13 cellular contexts compared by ENCODE assay signal in the genomic region with DNA sequence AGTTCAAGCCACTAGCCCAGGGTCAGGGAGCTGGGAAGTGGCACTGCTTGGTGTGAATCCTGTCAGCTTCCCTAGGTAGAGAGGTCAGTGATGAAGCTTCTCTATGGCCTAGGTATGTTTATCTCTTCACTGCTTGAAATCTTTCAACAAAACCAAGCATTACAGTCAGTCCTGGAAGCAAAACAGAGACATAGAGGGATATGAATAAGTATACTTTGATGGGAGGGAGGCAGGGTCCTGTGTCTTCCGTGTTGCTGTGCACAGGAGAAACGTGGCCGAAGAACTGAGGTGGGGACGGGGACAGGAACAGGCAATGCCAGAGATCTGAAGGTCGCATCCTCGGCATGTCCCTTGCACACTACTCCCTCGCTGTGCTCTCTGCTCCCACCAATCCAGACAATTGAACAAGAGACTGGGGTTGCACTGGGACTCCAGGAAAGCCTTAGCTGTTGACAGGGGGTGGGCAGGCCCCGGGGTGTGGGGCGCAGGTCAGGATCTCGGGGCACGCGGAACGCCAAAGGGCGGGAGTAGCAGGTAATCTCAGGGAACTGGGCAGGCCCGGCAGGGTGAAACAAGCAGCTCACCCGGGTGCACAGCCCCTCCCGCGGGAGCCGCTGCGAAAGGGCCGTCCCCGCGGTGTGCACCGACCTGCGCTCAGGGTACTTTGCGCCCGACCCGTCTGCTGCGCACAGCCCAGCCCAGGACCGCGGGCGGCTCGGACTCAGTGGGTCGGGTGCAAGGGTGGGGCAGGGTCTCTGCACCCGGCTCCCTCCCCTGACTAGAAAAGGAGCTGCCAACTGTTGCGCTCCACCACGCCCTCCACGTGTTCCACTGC. TPM values are rescaled to one million over a fixed set of nuclear protein-coding genes. Genes with fewer than 3 reads are reported as not detected.
DNase-seq lines count a peak whose midpoint lies in the region; ATAC-seq and TF ChIP-seq lines count a peak whose summit lies in the region.
"Had no signal": no experiment of that assay in that cellular context is flagged by ENCODE, and none has a peak within 500 bp of the region (broad histone marks: within the 10 kb centered on the region; RNA-seq: fewer than 3 reads in every experiment).

TSS of gene MT1H (plus strand) at position 810 of the 835 bp plus-strand sequence. CDS start 71 bp downstream, outside the sequence.

- no CpG with 5 or more reads among the region's 38 CpGs for WGBS in iPS DF 6.9 (ENCODE audit: insufficient coverage, insufficient read length)

- peaks cover 79% of the 10 kb centered on the region for H3K27me3 Mint-ChIP-seq in activated B cell treated with CpG ODN at 0.5 μM for 24 hours
- H3K27me3 Mint-ChIP-seq in progenitor cell of endocrine pancreas = peaks cover 99% of the 10 kb centered on the region
- peaks cover 45% of the 10 kb centered on the region for H3K27me3 Mint-ChIP-seq in activated CD4-positive, alpha-beta memory T cell treated with anti-CD3 and anti-CD28 coated beads for 36 hours

- CTCF ChIA-PET in activated B cell treated with CpG ODN at 0.5 μM for 24 hours (lab: Charles Lee) = interaction anchor here (0.9 kb wide), 1 partner anchor 33 kb away, joined by 3 read pairs; no protein-coding TSS in a partner anchor
- CTCF ChIA-PET in activated CD4-positive, alpha-beta memory T cell treated with anti-CD3 and anti-CD28 coated beads for 36 hours (lab: Charles Lee) = interaction anchor here (1.3 kb wide), 1 partner anchor 69 kb away, joined by 3 read pairs; no protein-coding TSS in a partner anchor

- H3K4me1 ChIP-seq in iPS DF 6.9 (ENCODE audit: control insufficient read depth, insufficient read depth, low read length) = peaks cover 2% of the 10 kb centered on the region; the same call in 1 of the 2 replicates

- peak within 1 kb of the TSS; percentile 5; the same call in 1 of the 2 replicates for H3K4me3 ChIP-seq in iPS DF 6.9 (ENCODE audit: low read length)

- no peak for TF ChIP-seq CTCF in activated B cell treated with CpG ODN at 0.5 μM for 24 hours (IDR thresholded peaks at IDR 0.05)
- TF ChIP-seq CTCF in progenitor cell of endocrine pancreas (IDR thresholded peaks at IDR 0.05; ENCODE audit: unreplicated experiment) = no peak

- H3K36me3 Mint-ChIP-seq in activated B cell treated with CpG ODN at 0.5 μM for 24 hours (ENCODE audit: low read depth) = no peaks in the 10 kb centered on the region
- H3K36me3 Mint-ChIP-seq in progenitor cell of endocrine pancreas (ENCODE audit: insufficient read depth) = no peaks in the 10 kb centered on the region
- H3K36me3 Mint-ChIP-seq in activated CD4-positive, alpha-beta memory T cell treated with anti-CD3 and anti-CD28 coated beads for 36 hours = peaks cover 2% of the 10 kb centered on the region

- POLR2A ChIA-PET in activated B cell treated with CpG ODN at 0.5 μM for 24 hours (lab: Charles Lee) = no interaction called here
- POLR2A ChIA-PET in activated CD4-positive, alpha-beta memory T cell treated with anti-CD3 and anti-CD28 coated beads for 36 hours (lab: Charles Lee) = interaction anchor here (1.0 to 1.3 kb wide), 2 partner anchors 13 to 14 kb away, joined by 3 read pairs; partner anchors contain the start of gene MT1X

- H3K36me3 ChIP-seq in iPS DF 6.9 (ENCODE audit: control insufficient read depth, insufficient read depth, low read length) = no peaks in the 10 kb centered on the region

- no peak for ATAC-seq in activated B cell treated with CpG ODN at 0.5 μM for 24 hours (ENCODE audit: low read depth)

- H3K9me3 Mint-ChIP-seq in activated B cell treated with CpG ODN at 0.5 μM for 24 hours (no peaks in the 10 kb centered on the region), progenitor cell of endocrine pancreas (ENCODE audit: low read depth) (no peaks in the 10 kb centered on the region)
- H3K9me3 Mint-ChIP-seq in activated CD4-positive, alpha-beta memory T cell treated with anti-CD3 and anti-CD28 coated beads for 36 hours = no peaks in the 10 kb centered on the region

- intact Hi-C loops in activated B cell treated with CpG ODN at 0.5 μM for 24 hours (cut with micrococcal nuclease) = no loop called here
- intact Hi-C loops in activated CD4-positive, alpha-beta memory T cell treated with anti-CD3 and anti-CD28 coated beads for 36 hours (cut with micrococcal nuclease) = no loop called here

- peaks cover 2% of the 10 kb centered on the region for H3K4me1 Mint-ChIP-seq in activated B cell treated with CpG ODN at 0.5 μM for 24 hours
- H3K4me1 Mint-ChIP-seq in progenitor cell of endocrine pancreas (ENCODE audit: low read depth) = no peaks in the 10 kb centered on the region
- peaks cover 17% of the 10 kb centered on the region for H3K4me1 Mint-ChIP-seq in activated CD4-positive, alpha-beta memory T cell treated with anti-CD3 and anti-CD28 coated beads for 36 hours (ENCODE audit: low read depth)

- H3K4me3 Mint-ChIP-seq in activated B cell treated with CpG ODN at 0.5 μM for 24 hours (peak within 1 kb of the TSS; percentile 40), progenitor cell of endocrine pancreas (ENCODE audit: low read depth) (no peak within 1 kb of the TSS)
- no peak within 1 kb of the TSS for H3K4me3 Mint-ChIP-seq in activated CD4-positive, alpha-beta memory T cell treated with anti-CD3 and anti-CD28 coated beads for 36 hours

- H3K27ac ChIP-seq in iPS DF 6.9 (ENCODE audit: low read length) = no peak within 1 kb of the TSS

- H3K9me3 ChIP-seq in iPS DF 6.9 (ENCODE audit: control insufficient read depth, insufficient read depth, low read length) = no peaks in the 10 kb centered on the region

- peak; percentile 30 for DNase-seq in activated T-cell treated with anti-CD3 and anti-CD28 coated beads for 48 hours (ENCODE audit: low read depth)
- DNase-seq in activated T-cell treated with anti-CD3 and anti-CD28 coated beads, Interleukin-2, amount 50 U/mL, for 1 hour = no peak
- DNase-seq in activated B cell treated with CpG ODN at 0.5 μM for 24 hours = no peak
- no peak for DNase-seq in iPS DF 6.9 (ENCODE audit: low read depth, low spot score)
- peak; percentile 41 to 52 for DNase-seq in stimulated activated CD8-positive, alpha-beta memory T cell treated with anti-CD3 and anti-CD28 coated beads, Interleukin-15, amount 100 ng/mL, for 48 hours (ENCODE audit: low read depth in 2 of 2)
- DNase-seq in islet precursor cell = no peak
- no peak for DNase-seq in progenitor cell of endocrine pancreas (ENCODE audit: low spot score, unreplicated experiment)
- DNase-seq in activated CD4-positive, alpha-beta memory T cell treated with anti-CD3 and anti-CD28 coated beads for 36 hours = no peak
- DNase-seq: IMR-90, kidney glomerular epithelial cell, NCI-H774, trophoblast cell had no signal

- H3K27me3 ChIP-seq in iPS DF 6.9 (ENCODE audit: control insufficient read depth, insufficient read depth, low read length) = peaks cover 74% of the 10 kb centered on the region

- H3K27ac Mint-ChIP-seq in activated B cell treated with CpG ODN at 0.5 μM for 24 hours (no peak within 1 kb of the TSS), progenitor cell of endocrine pancreas (no peak within 1 kb of the TSS)
- H3K27ac Mint-ChIP-seq in activated CD4-positive, alpha-beta memory T cell treated with anti-CD3 and anti-CD28 coated beads for 36 hours = no peak within 1 kb of the TSS

RNA-seq across cellular contexts. Expression of gene MT1H, which starts in this region (rescaled TPM):
- total RNA-seq in activated B cell treated with CpG ODN at 0.5 μM for 24 hours = 1.3 TPM in 1 of 2 replicates, not detected in the other
- total RNA-seq in progenitor cell of endocrine pancreas = not detected in 2 replicates
- under 1 TPM in 1 of 2 experiments, not detected in 1; 0.70 TPM for total RNA-seq in activated CD4-positive, alpha-beta memory T cell treated with anti-CD3 and anti-CD28 coated beads for 36 hours
- total RNA-seq: fibroblast of lung, IMR-90 had no signal

Comparison
In these comparisons a context has a peak if more than half of its experiments do, and no peak if none do; other contexts are left out.
1. DNase-seq: peak in activated T-cell treated with anti-CD3 and anti-CD28 coated beads for 48 hours (single experiment) and stimulated activated CD8-positive, alpha-beta memory T cell treated with anti-CD3 and anti-CD28 coated beads, Interleukin-15, amount 100 ng/mL, for 48 hours (2 of 2); none in activated T-cell treated with anti-CD3 and anti-CD28 coated beads, Interleukin-2, amount 50 U/mL, for 1 hour (single experiment), activated B cell treated with CpG ODN at 0.5 μM for 24 hours (single experiment), iPS DF 6.9 (single experiment), islet precursor cell (single experiment), progenitor cell of endocrine pancreas (single experiment) and activated CD4-positive, alpha-beta memory T cell treated with anti-CD3 and anti-CD28 coated beads for 36 hours (single experiment).